In genomic region chr5:38466444-38467189, GRCh38 we compare ENCODE assay signal across 10 cellular contexts.
DNase-seq lines count a peak whose midpoint lies in the region; ATAC-seq, FAIRE-seq and TF ChIP-seq lines count a peak whose summit lies in the region.
"Had no signal": no experiment of that assay in that cellular context is flagged by ENCODE, and none has a peak within 500 bp of the region (broad histone marks: within the 10 kb centered on the region; RNA-seq: fewer than 3 reads in every experiment).

No MANE protein-coding gene starts in this region.

- dilution Hi-C loops in endothelial cell of umbilical vein (cut with MboI; ENCODE audit: extremely low pct_ligation_motif_present, low sequenced_read_pairs): no loop called here

- H3K4me1 ChIP-seq in PC-3 (ENCODE audit: insufficient read depth, low read length) (peaks cover 55% of the 10 kb centered on the region), endothelial cell of umbilical vein (ENCODE audit: control insufficient read depth, extremely low read depth, insufficient read depth, low read length) (peaks cover 65% of the 10 kb centered on the region), mesenchymal stem cell (ENCODE audit: control insufficient read depth, insufficient read depth, low read depth, low read length) (peaks cover 36% of the 10 kb centered on the region), testis (peaks cover 58% of the 10 kb centered on the region)

- ATAC-seq in PC-3: no peak
- no peak for ATAC-seq in GM19328 (IDR thresholded peaks at IDR 0.05; ENCODE audit: unreplicated experiment)
- no peak for ATAC-seq in activated T-cell treated with anti-CD3 and anti-CD28 coated beads, Interleukin-2, amount 50 U/mL, for 4 hours

- BruUV-seq in PC-3 (replicated peaks; lab: Mats Ljungman, UMichigan): no TSS peak
- BruUV-seq in endothelial cell of umbilical vein (replicated peaks; lab: Mats Ljungman, UMichigan): no TSS peak

- H3K36me3 ChIP-seq in PC-3 (ENCODE audit: low read depth, low read length) (no peaks in the 10 kb centered on the region), endothelial cell of umbilical vein (ENCODE audit: control insufficient read depth in 2 of 2, extremely low read depth in 1 of 2, insufficient read depth in 2 of 2, low read length in 2 of 2) (no peaks in the 10 kb centered on the region), mesenchymal stem cell (ENCODE audit: control insufficient read depth in 1 of 2, insufficient read depth in 2 of 2, low read depth in 1 of 2, low read length in 2 of 2) (no peaks in the 10 kb centered on the region), testis (ENCODE audit: low read depth, missing control alignments) (no peaks in the 10 kb centered on the region)

- H3K79me2 ChIP-seq in PC-3 (ENCODE audit: low read length): no peaks in the 10 kb centered on the region
- H3K79me2 ChIP-seq in endothelial cell of umbilical vein (ENCODE audit: control insufficient read depth, insufficient read depth, low read length): no peaks in the 10 kb centered on the region

- no peaks in the 10 kb centered on the region for H3K4me1 Mint-ChIP-seq in activated T-cell treated with anti-CD3 and anti-CD28 coated beads, Interleukin-2, amount 50 U/mL, for 4 hours (ENCODE audit: low read depth)

- TF ChIP-seq POLR2A in endothelial cell of umbilical vein (IDR thresholded peaks at IDR 0.05; ENCODE audit: low read depth, low read length) (no peak), testis (IDR thresholded peaks at IDR 0.05) (no peak)

- peak overlapping the region; percentile 39 for H2BK15ac ChIP-seq in mesenchymal stem cell (ENCODE audit: low read depth, poor library complexity, severe bottlenecking)

- H2AFZ ChIP-seq in PC-3 (ENCODE audit: low read length): no peak overlapping the region
- H2AFZ ChIP-seq in endothelial cell of umbilical vein (ENCODE audit: low read depth, low read length): peak overlapping the region; percentile 66
- no peak overlapping the region for H2AFZ ChIP-seq in mesenchymal stem cell (ENCODE audit: low read depth, low read length)

- peak overlapping the region in 1 of 2 experiments; percentile 2 for H3K14ac ChIP-seq in mesenchymal stem cell (ENCODE audit: low read length in 2 of 2)

- peak overlapping the region; percentile 99 for H4K8ac ChIP-seq in mesenchymal stem cell (ENCODE audit: low read length)

- H3K9me1 ChIP-seq in endothelial cell of umbilical vein (replicated peaks; ENCODE audit: control insufficient read depth, extremely low read depth, insufficient read depth, low read length): no peaks in the 10 kb centered on the region

- peak overlapping the region; percentile 96 to 97 for H3K18ac ChIP-seq in mesenchymal stem cell (ENCODE audit: low read depth in 1 of 2, low read length in 2 of 2)

- H3K4me3 ChIP-seq in PC-3 (ENCODE audit: low read length) (no peak overlapping the region), endothelial cell of umbilical vein (replicated peaks in 1 of 3; ENCODE audit: insufficient read depth in 1 of 3, low read depth in 1 of 3, low read length in 3 of 3) (no peak overlapping the region), mesenchymal stem cell (ENCODE audit: insufficient read depth in 1 of 2, low read depth in 1 of 2, low read length in 2 of 2) (peak overlapping the region in 1 of 2 experiments; percentile 25), testis (no peak overlapping the region)
- H3K4me3 ChIP-seq: smooth muscle cell had no signal

- no peaks in the 10 kb centered on the region for H3K9me3 Mint-ChIP-seq in activated T-cell treated with anti-CD3 and anti-CD28 coated beads, Interleukin-2, amount 50 U/mL, for 4 hours

- H3K27ac ChIP-seq in PC-3 (ENCODE audit: low read length): no peak overlapping the region
- H3K27ac ChIP-seq in endothelial cell of umbilical vein (ENCODE audit: insufficient read depth, low read depth, low read length): peak overlapping the region; percentile 90
- peak overlapping the region; percentile 84 for H3K27ac ChIP-seq in mesenchymal stem cell (ENCODE audit: low read length, poor library complexity, severe bottlenecking)
- H3K27ac ChIP-seq in testis: peak overlapping the region; percentile 77 to 84

- peak overlapping the region; percentile 75 for H2BK120ac ChIP-seq in mesenchymal stem cell (ENCODE audit: low read depth, low read length)

- H3K27me3 ChIP-seq in PC-3 (ENCODE audit: low read length) (no peaks in the 10 kb centered on the region), endothelial cell of umbilical vein (ENCODE audit: control insufficient read depth in 2 of 2, insufficient read depth in 2 of 2, low read length in 2 of 2) (no peaks in the 10 kb centered on the region), mesenchymal stem cell (ENCODE audit: control insufficient read depth in 1 of 2, insufficient read depth in 1 of 2, low read length in 2 of 2) (no peaks in the 10 kb centered on the region), testis (no peaks in the 10 kb centered on the region)

- intact Hi-C loops in PC-3 (cut with micrococcal nuclease): no loop called here
- intact Hi-C loops in endothelial cell of umbilical vein (cut with micrococcal nuclease): loop anchor here (1.0 to 2.0 kb wide), 3 partner anchors 46 to 316 kb away; partner anchors contain the start of gene LIFR
- intact Hi-C loops in testis (cut with DNase I; ENCODE audit: low total_unique reads): loop anchor here (10.0 kb wide), 1 partner anchor 88 kb away; the partner anchor contains the start of gene LIFR

- no peak for TF ChIP-seq CTCF in PC-3 (conservative IDR thresholded peaks at IDR 0.05; ENCODE audit: low read depth, low read length)
- no peak for TF ChIP-seq CTCF in endothelial cell of umbilical vein (IDR thresholded peaks at IDR 0.05; ENCODE audit: extremely low read depth in 1 of 2, insufficient read depth in 1 of 2, low read depth in 1 of 2, low read length in 2 of 2)
- no peak for TF ChIP-seq CTCF in testis (IDR thresholded peaks at IDR 0.05)

- H3K9me2 ChIP-seq in PC-3 (replicated peaks; ENCODE audit: low read length): no peaks in the 10 kb centered on the region

- H3K4me3 Mint-ChIP-seq in activated T-cell treated with anti-CD3 and anti-CD28 coated beads, Interleukin-2, amount 50 U/mL, for 4 hours: no peak overlapping the region

- no peak overlapping the region for H3K23ac ChIP-seq in mesenchymal stem cell (ENCODE audit: low read length in 2 of 2)

- 92% methylated on average over 23 of the region's 23 CpGs for WGBS in mesenchymal stem cell
- 24 to 52% methylated on average over 23 of the region's 23 CpGs for WGBS in testis, 2 donors

- no peaks in the 10 kb centered on the region for H4K20me1 ChIP-seq in PC-3 (ENCODE audit: low read length)
- H4K20me1 ChIP-seq in endothelial cell of umbilical vein (replicated peaks; ENCODE audit: control insufficient read depth, extremely low read depth, insufficient read depth, low read length): no peaks in the 10 kb centered on the region

- no peaks in the 10 kb centered on the region for H3K9me3 ChIP-seq in PC-3 (ENCODE audit: low read length)
- no peaks in the 10 kb centered on the region for H3K9me3 ChIP-seq in endothelial cell of umbilical vein (replicated peaks; ENCODE audit: control insufficient read depth, insufficient read depth, low read length)
- no peaks in the 10 kb centered on the region for H3K9me3 ChIP-seq in mesenchymal stem cell (ENCODE audit: control insufficient read depth, low read length)
- no peaks in the 10 kb centered on the region for H3K9me3 ChIP-seq in testis

- peak overlapping the region; percentile 65 for H4K91ac ChIP-seq in mesenchymal stem cell (ENCODE audit: low read length)

- H2BK12ac ChIP-seq in mesenchymal stem cell (ENCODE audit: low read length in 2 of 2): peak overlapping the region; percentile 11 to 69

- peaks cover 4% of the 10 kb centered on the region for H3F3A ChIP-seq in PC-3 (ENCODE audit: low read length, unreplicated experiment)

- peak overlapping the region; percentile 87 for H2BK5ac ChIP-seq in mesenchymal stem cell (ENCODE audit: low read depth, low read length, poor library complexity, severe bottlenecking)

- H3K9ac ChIP-seq in PC-3 (ENCODE audit: low read length): no peak overlapping the region
- peak overlapping the region; percentile 61 for H3K9ac ChIP-seq in endothelial cell of umbilical vein (replicated peaks; ENCODE audit: extremely low read depth, insufficient read depth, low read length)
- peak overlapping the region; percentile 67 for H3K9ac ChIP-seq in mesenchymal stem cell (ENCODE audit: low read length)

- peak overlapping the region; percentile 63 for H2AK5ac ChIP-seq in mesenchymal stem cell (ENCODE audit: low read length, severe bottlenecking)

- no peaks in the 10 kb centered on the region for H3K36me3 Mint-ChIP-seq in activated T-cell treated with anti-CD3 and anti-CD28 coated beads, Interleukin-2, amount 50 U/mL, for 4 hours (ENCODE audit: insufficient read depth)

- peak overlapping the region; percentile 43 to 93 for H3K4ac ChIP-seq in mesenchymal stem cell (ENCODE audit: low read depth in 1 of 2, low read length in 2 of 2)

- H3K79me1 ChIP-seq in mesenchymal stem cell (replicated peaks; ENCODE audit: low read length, poor library complexity, severe bottlenecking): peaks cover 5% of the 10 kb centered on the region

- DNase-seq in PC-3: no peak
- peak; percentile 79 for DNase-seq in endothelial cell of umbilical vein (ENCODE audit: low read depth, low spot score)
- no peak for DNase-seq in mesenchymal stem cell
- DNase-seq in testis: peak; percentile 89
- DNase-seq in NCI-H146 (lab: John Stamatoyannopoulos, UW): no peak
- no peak for DNase-seq in activated T-cell treated with anti-CD3 and anti-CD28 coated beads, Interleukin-2, amount 50 U/mL, for 4 hours
- DNase-seq in NCI-H2081 (lab: John Stamatoyannopoulos, UW): no peak
- DNase-seq: NCI-H2171 had no signal

- peak overlapping the region; percentile 67; the same call in 1 of the 2 replicates for H3K4me2 ChIP-seq in PC-3 (ENCODE audit: low read length)
- peak overlapping the region; percentile 46 for H3K4me2 ChIP-seq in endothelial cell of umbilical vein (ENCODE audit: insufficient read depth, low read length)
- H3K4me2 ChIP-seq in mesenchymal stem cell (ENCODE audit: low read length, poor library complexity, severe bottlenecking): peak overlapping the region; percentile 12

- peak; percentile 42 for FAIRE-seq in endothelial cell of umbilical vein (lab: Jason Lieb, UNC)

- POLR2A ChIA-PET in PC-3 (lab: Charles Lee; ENCODE audit: unreplicated experiment) (no interaction called here), endothelial cell of umbilical vein (lab: Charles Lee) (interaction anchor here (0.9 to 1.1 kb wide), 2 partner anchors 34 to 132 kb away, joined by 3 read pairs; no protein-coding TSS in a partner anchor)

- H3K27me3 Mint-ChIP-seq in activated T-cell treated with anti-CD3 and anti-CD28 coated beads, Interleukin-2, amount 50 U/mL, for 4 hours (ENCODE audit: low read depth): peaks cover 33% of the 10 kb centered on the region

- CTCF ChIA-PET in PC-3 (lab: Charles Lee): interaction anchor here (1.0 to 1.1 kb wide), 3 partner anchors 25 to 342 kb away, joined by 3 to 6 read pairs (median 5); no protein-coding TSS in a partner anchor
- CTCF ChIA-PET in endothelial cell of umbilical vein (lab: Charles Lee): interaction anchor here (0.9 to 9.2 kb wide), 12 partner anchors 10 to 343 kb away, joined by 3 to 163 read pairs (median 8); no protein-coding TSS in a partner anchor

TF ChIP-seq in endothelial cell of umbilical vein, 7 proteins besides CTCF, POLR2A, EP300 and RAD21 (continues in another document):
- peak; percentile 50 for TF ChIP-seq MAX (IDR thresholded peaks at IDR 0.05; ENCODE audit: insufficient read depth, insufficient read length)

Comparison
In these comparisons a context has a peak if more than half of its experiments do, and no peak if none do; other contexts are left out.
1. DNase-seq: peak in endothelial cell of umbilical vein (single experiment) and testis (single experiment); none in PC-3 (single experiment), mesenchymal stem cell (single experiment), NCI-H146 (single experiment), activated T-cell treated with anti-CD3 and anti-CD28 coated beads, Interleukin-2, amount 50 U/mL, for 4 hours (single experiment) and NCI-H2081 (0 of 2).
2. H3K4me2 ChIP-seq: peak in every context shown above with its lines; median percentile 67 in PC-3; 46 in endothelial cell of umbilical vein; 12 in mesenchymal stem cell.